In the genomic region with DNA sequence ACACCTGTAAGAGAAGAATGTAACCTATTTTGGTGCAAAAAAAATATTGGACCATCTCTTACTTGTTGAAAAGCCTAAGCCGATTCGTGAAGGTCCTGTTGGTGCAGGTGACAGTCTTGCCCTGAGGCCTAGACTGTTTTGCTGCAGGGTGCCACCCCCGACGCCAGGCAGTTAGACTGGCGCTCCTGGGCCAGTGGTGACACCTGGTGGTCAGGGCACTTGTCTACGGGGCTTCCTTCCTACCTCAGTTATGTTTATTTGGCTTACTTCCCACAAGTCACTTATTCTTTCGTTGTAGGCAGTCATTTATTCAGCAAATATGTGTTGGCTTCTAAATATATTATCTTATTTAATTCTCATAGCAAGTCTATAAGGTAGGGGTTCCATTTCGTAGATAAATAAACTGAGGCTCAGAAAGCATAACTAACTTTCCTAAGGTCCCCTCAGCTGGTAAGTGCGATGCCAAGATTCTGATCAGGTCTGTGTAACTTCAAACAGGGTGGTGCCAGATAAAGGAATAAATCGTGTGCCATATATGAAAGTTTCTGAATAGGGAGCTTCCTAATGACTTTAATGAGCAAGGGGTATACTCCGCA, we compare ENCODE assay signal across 9 cellular contexts. TPM values are rescaled to one million over a fixed set of nuclear protein-coding genes. Genes with fewer than 3 reads are reported as not detected.
DNase-seq lines count a peak whose midpoint lies in the region; ATAC-seq and TF ChIP-seq lines count a peak whose summit lies in the region.
"Had no signal": no experiment of that assay in that cellular context is flagged by ENCODE, and none has a peak within 500 bp of the region (broad histone marks: within the 10 kb centered on the region; RNA-seq: fewer than 3 reads in every experiment).

No MANE protein-coding gene starts in this region.

- no peaks in the 10 kb centered on the region for H3K27me3 ChIP-seq in BLaER1
- H3K27me3 ChIP-seq in thyroid gland: no peaks in the 10 kb centered on the region
- H3K27me3 ChIP-seq: SJSA1 had no signal

- peaks cover 34% of the 10 kb centered on the region for H3K4me1 Mint-ChIP-seq in activated CD4-positive, alpha-beta memory T cell treated with anti-CD3 and anti-CD28 coated beads, Interleukin-2, amount 10 ng/mL, durations not matched to agents 7 days and 5 days
- H3K4me1 Mint-ChIP-seq in effector memory CD8-positive, alpha-beta T cell (ENCODE audit: low read depth in 2 of 2): peaks cover 19 to 24% of the 10 kb centered on the region in 2 donors
- H3K4me1 Mint-ChIP-seq in neural crest cell: peaks cover 17% of the 10 kb centered on the region

- H4K20me1 ChIP-seq in BLaER1: peaks cover 55% of the 10 kb centered on the region

- H3K36me3 ChIP-seq in BLaER1 (no peaks in the 10 kb centered on the region), thyroid gland (no peaks in the 10 kb centered on the region)
- H3K36me3 ChIP-seq: SJSA1 had no signal

- no peaks in the 10 kb centered on the region for H3K27me3 Mint-ChIP-seq in activated CD4-positive, alpha-beta memory T cell treated with anti-CD3 and anti-CD28 coated beads, Interleukin-2, amount 10 ng/mL, durations not matched to agents 7 days and 5 days
- H3K27me3 Mint-ChIP-seq in effector memory CD8-positive, alpha-beta T cell: no peaks in the 10 kb centered on the region
- H3K27me3 Mint-ChIP-seq in neural crest cell (ENCODE audit: low read depth): no peaks in the 10 kb centered on the region

- H3K4me3 ChIP-seq in BLaER1 (peak overlapping the region; percentile 87; the same call in 1 of the 2 replicates), thyroid gland (replicated peaks in 1 of 3) (no peak overlapping the region)

- no peaks in the 10 kb centered on the region for H3K9me3 Mint-ChIP-seq in activated CD4-positive, alpha-beta memory T cell treated with anti-CD3 and anti-CD28 coated beads, Interleukin-2, amount 10 ng/mL, durations not matched to agents 7 days and 5 days
- H3K9me3 Mint-ChIP-seq in effector memory CD8-positive, alpha-beta T cell: no peaks in the 10 kb centered on the region
- no peaks in the 10 kb centered on the region for H3K9me3 Mint-ChIP-seq in neural crest cell

- intact Hi-C loops in thyroid gland (cut with DNase I): no loop called here

- POLR2A ChIA-PET in activated CD4-positive, alpha-beta memory T cell treated with anti-CD3 and anti-CD28 coated beads, Interleukin-2, amount 10 ng/mL, durations not matched to agents 7 days and 5 days (lab: Charles Lee): interaction anchor here (1.4 to 4.2 kb wide), 7 partner anchors 27 to 362 kb away, joined by 3 to 78 read pairs (median 23); a partner anchor contains a TSS

- H3K9ac ChIP-seq in BLaER1: no peak overlapping the region

- DNase-seq in NCI-H774 (lab: John Stamatoyannopoulos, UW) (peak; percentile 47), neural crest cell (ENCODE audit: low read depth, low spot score) (peak; percentile 18), thyroid gland (peak; percentile 58 to 63)
- peak; percentile 87 for DNase-seq in activated CD4-positive, alpha-beta memory T cell treated with anti-CD3 and anti-CD28 coated beads, Interleukin-2, amount 10 ng/mL, durations not matched to agents 7 days and 5 days
- DNase-seq in effector memory CD8-positive, alpha-beta T cell: peak; percentile 80 to 81 (median 81)

- H3K4me1 ChIP-seq in BLaER1 (peaks cover 56% of the 10 kb centered on the region), thyroid gland (peaks cover 14 to 17% of the 10 kb centered on the region in 2 donors)

- H3K27ac Mint-ChIP-seq in activated CD4-positive, alpha-beta memory T cell treated with anti-CD3 and anti-CD28 coated beads, Interleukin-2, amount 10 ng/mL, durations not matched to agents 7 days and 5 days: no peak overlapping the region
- H3K27ac Mint-ChIP-seq in effector memory CD8-positive, alpha-beta T cell: peak overlapping the region in 1 of 2 donors; percentile 96
- H3K27ac Mint-ChIP-seq in neural crest cell (ENCODE audit: unreplicated experiment): no peak overlapping the region

- no peak overlapping the region for H3K27ac ChIP-seq in BLaER1
- no peak overlapping the region for H3K27ac ChIP-seq in thyroid gland
- H3K27ac ChIP-seq: SJSA1 had no signal

- 43 to 55% methylated on average over 11 of the region's 11 CpGs for WGBS in thyroid gland, 2 donors

- H3K4me3 Mint-ChIP-seq in activated CD4-positive, alpha-beta memory T cell treated with anti-CD3 and anti-CD28 coated beads, Interleukin-2, amount 10 ng/mL, durations not matched to agents 7 days and 5 days: peak overlapping the region; percentile 95
- peak overlapping the region; percentile 92 to 94 for H3K4me3 Mint-ChIP-seq in effector memory CD8-positive, alpha-beta T cell
- H3K4me3 Mint-ChIP-seq in neural crest cell: peak overlapping the region; percentile 98

- CTCF ChIA-PET in activated CD4-positive, alpha-beta memory T cell treated with anti-CD3 and anti-CD28 coated beads, Interleukin-2, amount 10 ng/mL, durations not matched to agents 7 days and 5 days (lab: Charles Lee): interaction anchor here (0.6 to 6.0 kb wide), 27 partner anchors 8 to 362 kb away, joined by 3 to 105 read pairs (median 4); a partner anchor contains a TSS

- ATAC-seq in GM19035 (IDR thresholded peaks at IDR 0.05; ENCODE audit: unreplicated experiment) (peak; percentile 39), HG03342 (IDR thresholded peaks at IDR 0.05; ENCODE audit: unreplicated experiment) (peak; percentile 43)
- peak; percentile 66 for ATAC-seq in effector memory CD8-positive, alpha-beta T cell (replicated peaks)

- peak overlapping the region; percentile 90 for H3K4me2 ChIP-seq in BLaER1

- H3K9me3 ChIP-seq in BLaER1 (no peaks in the 10 kb centered on the region), thyroid gland (no peaks in the 10 kb centered on the region)
- H3K9me3 ChIP-seq: SJSA1 had no signal

- H3K36me3 Mint-ChIP-seq in activated CD4-positive, alpha-beta memory T cell treated with anti-CD3 and anti-CD28 coated beads, Interleukin-2, amount 10 ng/mL, durations not matched to agents 7 days and 5 days (ENCODE audit: low read depth): peaks cover 3% of the 10 kb centered on the region
- H3K36me3 Mint-ChIP-seq in effector memory CD8-positive, alpha-beta T cell (ENCODE audit: insufficient read depth): peaks cover 9% of the 10 kb centered on the region
- no peaks in the 10 kb centered on the region for H3K36me3 Mint-ChIP-seq in neural crest cell (ENCODE audit: low read depth)

- TF ChIP-seq CTCF in neural crest cell (conservative IDR thresholded peaks at IDR 0.05) (peak; percentile 72), thyroid gland (IDR thresholded peaks at IDR 0.05) (peak in 3 of 6 experiments; percentile 41 to 51 (median 45))

- TF ChIP-seq POLR2A in thyroid gland (IDR thresholded peaks at IDR 0.05): no peak

RNA-seq across cellular contexts. Expression of a gene that starts 1.9 kb away (rescaled TPM):
- 10 to 100 TPM; 22.6 to 23.6 TPM for total RNA-seq in activated CD4-positive, alpha-beta memory T cell treated with anti-CD3 and anti-CD28 coated beads, Interleukin-2, amount 10 ng/mL, durations not matched to agents 7 days and 5 days
- total RNA-seq in neural crest cell (16.1 and 17.4 TPM in 2 replicates), thyroid gland (10 to 100 TPM in 1 of 4 donors, 1 to 10 TPM in 3; 7.4 to 11.8 (median 8.2) TPM)

Comparison
In these comparisons a context has a peak if more than half of its experiments do, and no peak if none do; other contexts are left out.
1. DNase-seq: peak in every context shown above with its lines; median percentile 87 in activated CD4-positive, alpha-beta memory T cell treated with anti-CD3 and anti-CD28 coated beads, Interleukin-2, amount 10 ng/mL, durations not matched to agents 7 days and 5 days; 81 in effector memory CD8-positive, alpha-beta T cell; 60 in thyroid gland; 47 in NCI-H774; 18 in neural crest cell.